Comparison of ENCODE assay signal across 10 cellular contexts in the genomic region with DNA sequence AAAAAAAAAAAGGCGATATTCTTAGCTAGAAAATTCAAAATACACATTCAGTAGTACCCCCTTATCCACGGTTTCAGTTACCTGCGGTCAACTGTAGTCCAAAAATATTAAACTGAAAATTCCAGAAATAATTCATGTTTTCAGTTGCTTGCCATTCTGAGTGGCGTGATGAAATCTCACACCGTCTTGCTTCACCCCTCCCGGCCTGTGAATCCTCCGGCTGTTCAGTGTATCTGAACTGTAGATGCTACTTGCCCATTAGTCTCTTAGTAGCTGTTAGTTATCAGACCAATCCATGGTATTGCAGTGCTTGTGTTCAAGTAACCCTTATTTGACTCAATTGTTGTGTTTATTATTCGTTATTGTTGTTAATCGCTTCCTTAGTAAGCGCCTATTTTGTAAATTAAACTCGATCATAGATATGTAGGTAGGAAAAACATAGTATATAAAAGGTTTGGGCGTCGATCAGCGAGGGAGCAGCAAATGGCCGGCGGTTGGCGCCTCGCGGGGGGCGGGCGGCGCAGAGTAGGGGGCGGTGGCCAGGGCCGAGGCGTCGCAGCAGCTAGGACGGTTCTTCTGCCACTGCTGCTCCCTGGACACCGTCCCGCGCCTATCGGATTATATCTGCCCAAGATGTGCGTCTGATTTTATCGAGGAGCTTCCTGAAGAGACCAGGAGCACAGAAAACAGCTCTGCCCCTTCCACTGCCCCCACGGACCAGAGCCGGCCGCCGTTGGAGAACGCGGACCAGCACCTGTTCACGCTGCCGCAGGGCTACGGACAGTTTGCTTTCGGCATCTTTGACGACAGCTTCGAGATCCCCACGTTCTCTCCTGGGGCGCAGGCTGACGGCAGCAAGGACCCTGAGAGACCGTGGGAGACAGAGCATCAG. TPM values are rescaled to one million over a fixed set of nuclear protein-coding genes. Genes with fewer than 3 reads are reported as not detected.
DNase-seq lines count a peak whose midpoint lies in the region; ATAC-seq and TF ChIP-seq lines count a peak whose summit lies in the region.
"Had no signal": no experiment of that assay in that cellular context is flagged by ENCODE, and none has a peak within 500 bp of the region (broad histone marks: within the 10 kb centered on the region; RNA-seq: fewer than 3 reads in every experiment).

No MANE protein-coding gene starts in this region.

- H3K79me2 ChIP-seq in MM.1S (ENCODE audit: low read length), result no peaks in the 10 kb centered on the region

- ATAC-seq in CD4-positive, alpha-beta T cell (ENCODE audit: poor library complexity), result no peak
- ATAC-seq: HCT116 had no signal

- H4K20me1 ChIP-seq in MM.1S (ENCODE audit: insufficient read depth, low read length), result no peaks in the 10 kb centered on the region

- H3K4me1 ChIP-seq in MM.1S (ENCODE audit: low read length) (no peaks in the 10 kb centered on the region), esophagus squamous epithelium (peaks cover 0 to 35% (median 0%) of the 10 kb centered on the region in 3 donors)

- intact Hi-C loops in CD4-positive, alpha-beta T cell (cut with DNase I, micrococcal nuclease), result no loop called here
- intact Hi-C loops in esophagus squamous epithelium (cut with DNase I), result no loop called here
- intact Hi-C loops in posterior vena cava (cut with DNase I), result no loop called here

- no peak for TF ChIP-seq POLR2A in esophagus squamous epithelium (IDR thresholded peaks at IDR 0.05)

- 62 to 66% methylated on average over 31 to 32 of the region's 49 CpGs for WGBS in esophagus squamous epithelium, 2 donors

- no peaks in the 10 kb centered on the region for H3K36me3 ChIP-seq in MM.1S (replicated peaks; ENCODE audit: insufficient read depth, low read length)
- no peaks in the 10 kb centered on the region for H3K36me3 ChIP-seq in esophagus squamous epithelium

- no peak for DNase-seq in CD4-positive, alpha-beta T cell
- DNase-seq in MM.1S (no peak), esophagus squamous epithelium (lab: John Stamatoyannopoulos, UW) (no peak), posterior vena cava (ENCODE audit: low spot score) (peak; percentile 63), globus pallidus (ENCODE audit: low spot score) (no peak), superior temporal gyrus (ENCODE audit: extremely low spot score) (no peak), HuH-7.5 (ENCODE audit: low spot score) (no peak), SIG-M5 treated with dmso at 0.1 percent for 504 hours (lab: John Stamatoyannopoulos, UW; ENCODE audit: unreplicated experiment) (no peak)
- DNase-seq: KBM-7 had no signal

- H3K36me3 Mint-ChIP-seq in CD4-positive, alpha-beta T cell (ENCODE audit: low read depth), result no peaks in the 10 kb centered on the region

- H2AFZ ChIP-seq in MM.1S (ENCODE audit: low read length), result peak overlapping the region; percentile 80; the same call in 1 of the 2 replicates

- CTCF ChIA-PET in CD4-positive, alpha-beta T cell (lab: Charles Lee), result no interaction called here

- H3F3A ChIP-seq in MM.1S (ENCODE audit: insufficient read depth, low read length), result no peaks in the 10 kb centered on the region

- no peak overlapping the region for H3K27ac ChIP-seq in CD4-positive, alpha-beta T cell (ENCODE audit: low read depth, low read length)
- no peak overlapping the region for H3K27ac ChIP-seq in MM.1S (ENCODE audit: low read length)
- H3K27ac ChIP-seq in esophagus squamous epithelium, result no peak overlapping the region

- no peak overlapping the region for H3K27ac Mint-ChIP-seq in CD4-positive, alpha-beta T cell

- no peak overlapping the region for H3K9ac ChIP-seq in MM.1S (ENCODE audit: low read length)

- H3K4me3 Mint-ChIP-seq in CD4-positive, alpha-beta T cell, result peak overlapping the region; percentile 84

- peaks cover 49% of the 10 kb centered on the region for H3K27me3 ChIP-seq in CD4-positive, alpha-beta T cell (ENCODE audit: control insufficient read depth, insufficient read depth, low read length)
- H3K27me3 ChIP-seq in MM.1S (replicated peaks; ENCODE audit: insufficient read depth, low read length), result no peaks in the 10 kb centered on the region
- H3K27me3 ChIP-seq in esophagus squamous epithelium, result peaks cover 0 to 50% (median 0%) of the 10 kb centered on the region in 4 donors

- H3K27me3 Mint-ChIP-seq in CD4-positive, alpha-beta T cell, result peaks cover 71% of the 10 kb centered on the region

- H3K4me1 Mint-ChIP-seq in CD4-positive, alpha-beta T cell (ENCODE audit: low read depth), result peaks cover 7% of the 10 kb centered on the region

- H3K4me3 ChIP-seq in MM.1S (ENCODE audit: low read length), result no peak overlapping the region
- peak overlapping the region in 3 of 4 donors; percentile 25 to 62 (median 33) for H3K4me3 ChIP-seq in esophagus squamous epithelium

- H3K9me3 Mint-ChIP-seq in CD4-positive, alpha-beta T cell, result no peaks in the 10 kb centered on the region

- no peaks in the 10 kb centered on the region for H3K9me2 ChIP-seq in MM.1S (replicated peaks; ENCODE audit: insufficient read depth, low read length)

- TF ChIP-seq CTCF in CD4-positive, alpha-beta T cell (IDR thresholded peaks at IDR 0.05), result no peak
- TF ChIP-seq CTCF in MM.1S (IDR thresholded peaks at IDR 0.05; ENCODE audit: low read length) (no peak), esophagus squamous epithelium (IDR thresholded peaks at IDR 0.05) (no peak)

- no peaks in the 10 kb centered on the region for H3K9me3 ChIP-seq in CD4-positive, alpha-beta T cell (ENCODE audit: control insufficient read depth, low read length)
- H3K9me3 ChIP-seq in MM.1S (replicated peaks; ENCODE audit: insufficient read depth, low read length) (no peaks in the 10 kb centered on the region), esophagus squamous epithelium (no peaks in the 10 kb centered on the region)

- POLR2A ChIA-PET in CD4-positive, alpha-beta T cell (lab: Charles Lee), result interaction anchor here (1.3 kb wide), 1 partner anchor 40 kb away, joined by 6 read pairs; a partner anchor contains a TSS

- no peak overlapping the region for H3K4me2 ChIP-seq in MM.1S (ENCODE audit: low read depth, low read length)

RNA-seq across cellular contexts. Expression of a gene that starts 39.8 kb away (rescaled TPM):
- 10 to 100 TPM; 20.3 to 23.1 TPM for total RNA-seq in CD4-positive, alpha-beta T cell
- total RNA-seq in esophagus squamous epithelium (10 to 100 TPM; 22.6 to 51.9 (median 33.3) TPM), posterior vena cava (10 to 100 TPM; 57.1 to 57.8 TPM)
